In the genomic region with DNA sequence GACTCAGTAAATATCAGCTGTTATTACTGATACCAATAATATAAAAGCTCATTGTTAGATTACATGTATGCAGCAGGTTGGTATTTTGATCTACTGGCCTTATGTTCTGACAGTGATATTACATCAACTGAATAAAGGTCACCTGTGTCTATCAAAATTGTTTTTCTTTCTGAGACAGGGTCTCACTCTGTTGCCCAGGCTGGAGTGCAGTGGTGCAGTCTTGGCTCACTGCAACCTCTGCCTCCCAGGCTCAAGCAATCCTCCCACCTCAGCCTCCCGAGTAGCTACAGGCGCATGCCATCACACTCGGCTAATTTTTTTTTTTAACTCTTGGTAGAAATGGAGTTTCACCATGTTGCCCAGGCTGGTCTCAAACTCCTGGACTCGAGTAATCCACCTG, we compare ENCODE assay signal across 8 cellular contexts. TPM values are rescaled to one million over a fixed set of nuclear protein-coding genes. Genes with fewer than 3 reads are reported as not detected.
DNase-seq lines count a peak whose midpoint lies in the region; ATAC-seq, FAIRE-seq and TF ChIP-seq lines count a peak whose summit lies in the region.
"Not testable (repeated sequence)": the region's sequence is repeated elsewhere in the genome, so short reads cannot be mapped to it uniquely, and the experiment has no call there.

No MANE protein-coding gene starts in this region.

- not testable (repeated sequence) for H3K27ac Mint-ChIP-seq in osteocyte (ENCODE audit: unreplicated experiment)

- FAIRE-seq in D721Med (lab: Jason Lieb, UNC): peak; percentile 74

- peaks cover 39% of the 10 kb centered on the region for H3K4me1 Mint-ChIP-seq in osteocyte (ENCODE audit: unreplicated experiment)

- not testable (repeated sequence) for ATAC-seq in gastrocnemius medialis; thoracic aorta (ENCODE audit: insufficient number of reproducible peaks, low FRiP score, low read depth)

- not testable (repeated sequence) for H3K27me3 ChIP-seq in ascending aorta; cardiac muscle cell; left ventricle myocardium inferior (ENCODE audit: low read depth); gastrocnemius medialis; thoracic aorta (replicated peaks; ENCODE audit: insufficient read depth)

- H3K27me3 Mint-ChIP-seq in osteocyte (ENCODE audit: unreplicated experiment): not testable (repeated sequence)

- in situ Hi-C loops in gastrocnemius medialis (cut with MboI; ENCODE audit: low sequenced_read_pairs in 4 of 4): not testable (repeated sequence)

- not testable (repeated sequence) for H3K4me3 Mint-ChIP-seq in osteocyte (ENCODE audit: unreplicated experiment)

- intact Hi-C loops in ascending aorta (cut with DNase I): loop anchor here (2.0 kb wide), 1 partner anchor 26 kb away; a partner anchor contains a TSS
- intact Hi-C loops in left ventricle myocardium inferior (cut with micrococcal nuclease): not testable (repeated sequence)
- intact Hi-C loops in gastrocnemius medialis (cut with DNase I; ENCODE audit: low total_unique reads): loop anchor here (1.0 kb wide), 1 partner anchor 26 kb away; a partner anchor contains a TSS

- H3K9me3 ChIP-seq in ascending aorta; cardiac muscle cell (ENCODE audit: low read depth); left ventricle myocardium inferior (replicated peaks); gastrocnemius medialis; thoracic aorta: not testable (repeated sequence)

- not testable (repeated sequence) for H3K4me1 ChIP-seq in ascending aorta
- peaks cover 20% of the 10 kb centered on the region for H3K4me1 ChIP-seq in cardiac muscle cell (ENCODE audit: low read depth)
- H3K4me1 ChIP-seq in left ventricle myocardium inferior: peaks cover 60% of the 10 kb centered on the region
- H3K4me1 ChIP-seq in gastrocnemius medialis: peaks cover 34 to 39% of the 10 kb centered on the region in 2 donors
- peaks cover 5 to 29% of the 10 kb centered on the region in 2 donors for H3K4me1 ChIP-seq in thoracic aorta (ENCODE audit: control insufficient read depth in 1 of 2, low read depth in 2 of 2)

- not testable (repeated sequence) for H3K36me3 ChIP-seq in ascending aorta, cardiac muscle cell, left ventricle myocardium inferior, gastrocnemius medialis, thoracic aorta

- H3K4me3 ChIP-seq in ascending aorta, coronary artery, cardiac muscle cell, left ventricle myocardium inferior, gastrocnemius medialis, thoracic aorta: not testable (repeated sequence)

- not testable (repeated sequence) for DNase-seq in D721Med (ENCODE audit: insufficient read length, low spot score); ascending aorta (ENCODE audit: low spot score in 2 of 2); coronary artery (ENCODE audit: low spot score); cardiac muscle cell (ENCODE audit: low read depth in 1 of 2, low spot score in 1 of 2); left ventricle myocardium inferior; gastrocnemius medialis; thoracic aorta (ENCODE audit: low spot score)
- peak; percentile 3 for DNase-seq in osteocyte (ENCODE audit: extremely low spot score, unreplicated experiment)

- TF ChIP-seq CTCF in D721Med (IDR thresholded peaks at IDR 0.05; ENCODE audit: insufficient read depth, missing control alignments); ascending aorta (IDR thresholded peaks at IDR 0.05); coronary artery (IDR thresholded peaks at IDR 0.05); cardiac muscle cell (IDR thresholded peaks at IDR 0.05; ENCODE audit: low read depth, low read length); left ventricle myocardium inferior (IDR thresholded peaks at IDR 0.05; ENCODE audit: borderline replicate concordance); osteocyte (IDR thresholded peaks at IDR 0.05); gastrocnemius medialis (IDR thresholded peaks at IDR 0.05 in 4 of 5, conservative IDR thresholded peaks at IDR 0.05 in 1 of 5); thoracic aorta (IDR thresholded peaks at IDR 0.05): not testable (repeated sequence)

- not testable (repeated sequence) for TF ChIP-seq POLR2A in gastrocnemius medialis (IDR thresholded peaks at IDR 0.05)

- H3K27ac ChIP-seq in ascending aorta (peak overlapping the region; percentile 47 to 84), coronary artery (peak overlapping the region; percentile 82 to 88), cardiac muscle cell (peak overlapping the region; percentile 98), left ventricle myocardium inferior (replicated peaks) (peak overlapping the region; percentile 92), gastrocnemius medialis (peak overlapping the region; percentile 81 to 90 (median 89)), thoracic aorta (peak overlapping the region; percentile 62 to 88)

- not testable (repeated sequence) for H3K9me3 Mint-ChIP-seq in osteocyte (ENCODE audit: unreplicated experiment)

- H3K36me3 Mint-ChIP-seq in osteocyte (ENCODE audit: unreplicated experiment): not testable (repeated sequence)

RNA-seq across cellular contexts. Expression of a gene that starts 1.1 kb away (rescaled TPM):
- total RNA-seq in ascending aorta (7.8 TPM), cardiac muscle cell (209 and 219 TPM in 2 replicates), left ventricle myocardium inferior (667 TPM), osteocyte (0.46 and 0.63 TPM in 2 replicates), gastrocnemius medialis (100 to 1,000 TPM; 245 to 307 (median 273) TPM), thoracic aorta (10 to 100 TPM; 16.1 to 27.2 TPM)
- polyA plus RNA-seq in cardiac muscle cell: 182 and 194 TPM in 2 replicates

RNA-seq across cellular contexts. Expression of a gene that starts 26.7 kb away (rescaled TPM):
- total RNA-seq in ascending aorta: 421 TPM
- total RNA-seq in cardiac muscle cell: 152 and 195 TPM in 2 replicates
- 321 and 420 TPM in 2 replicates for polyA plus RNA-seq in cardiac muscle cell
- 2,410 TPM for total RNA-seq in left ventricle myocardium inferior
- total RNA-seq in osteocyte: 475 and 500 TPM in 2 replicates
- 1,000 to 10,000 TPM in 2 of 4 donors, 100 to 1,000 TPM in 2; 526 to 2,307 (median 1,474) TPM for total RNA-seq in gastrocnemius medialis
- 100 to 1,000 TPM; 451 to 800 TPM for total RNA-seq in thoracic aorta

RNA-seq across cellular contexts. Expression of a gene that starts 41.1 kb away (rescaled TPM):
- total RNA-seq in ascending aorta (198 TPM), cardiac muscle cell (74.8 and 137 TPM in 2 replicates), left ventricle myocardium inferior (176 TPM), osteocyte (222 and 230 TPM in 2 replicates), gastrocnemius medialis (100 to 1,000 TPM; 100 to 293 (median 185) TPM), thoracic aorta (100 to 1,000 TPM; 208 to 328 TPM)
- polyA plus RNA-seq in cardiac muscle cell: 211 and 299 TPM in 2 replicates
